In genomic region chr14:32329146-32329545, GRCh38 we compare ENCODE assay signal across 10 cellular contexts. TPM values are rescaled to one million over a fixed set of nuclear protein-coding genes. Genes with fewer than 3 reads are reported as not detected.
DNase-seq lines count a peak whose midpoint lies in the region; ATAC-seq, FAIRE-seq and TF ChIP-seq lines count a peak whose summit lies in the region.
"Had no signal": no experiment of that assay in that cellular context is flagged by ENCODE, and none has a peak within 500 bp of the region (broad histone marks: within the 10 kb centered on the region; RNA-seq: fewer than 3 reads in every experiment).

A gene with protein sequence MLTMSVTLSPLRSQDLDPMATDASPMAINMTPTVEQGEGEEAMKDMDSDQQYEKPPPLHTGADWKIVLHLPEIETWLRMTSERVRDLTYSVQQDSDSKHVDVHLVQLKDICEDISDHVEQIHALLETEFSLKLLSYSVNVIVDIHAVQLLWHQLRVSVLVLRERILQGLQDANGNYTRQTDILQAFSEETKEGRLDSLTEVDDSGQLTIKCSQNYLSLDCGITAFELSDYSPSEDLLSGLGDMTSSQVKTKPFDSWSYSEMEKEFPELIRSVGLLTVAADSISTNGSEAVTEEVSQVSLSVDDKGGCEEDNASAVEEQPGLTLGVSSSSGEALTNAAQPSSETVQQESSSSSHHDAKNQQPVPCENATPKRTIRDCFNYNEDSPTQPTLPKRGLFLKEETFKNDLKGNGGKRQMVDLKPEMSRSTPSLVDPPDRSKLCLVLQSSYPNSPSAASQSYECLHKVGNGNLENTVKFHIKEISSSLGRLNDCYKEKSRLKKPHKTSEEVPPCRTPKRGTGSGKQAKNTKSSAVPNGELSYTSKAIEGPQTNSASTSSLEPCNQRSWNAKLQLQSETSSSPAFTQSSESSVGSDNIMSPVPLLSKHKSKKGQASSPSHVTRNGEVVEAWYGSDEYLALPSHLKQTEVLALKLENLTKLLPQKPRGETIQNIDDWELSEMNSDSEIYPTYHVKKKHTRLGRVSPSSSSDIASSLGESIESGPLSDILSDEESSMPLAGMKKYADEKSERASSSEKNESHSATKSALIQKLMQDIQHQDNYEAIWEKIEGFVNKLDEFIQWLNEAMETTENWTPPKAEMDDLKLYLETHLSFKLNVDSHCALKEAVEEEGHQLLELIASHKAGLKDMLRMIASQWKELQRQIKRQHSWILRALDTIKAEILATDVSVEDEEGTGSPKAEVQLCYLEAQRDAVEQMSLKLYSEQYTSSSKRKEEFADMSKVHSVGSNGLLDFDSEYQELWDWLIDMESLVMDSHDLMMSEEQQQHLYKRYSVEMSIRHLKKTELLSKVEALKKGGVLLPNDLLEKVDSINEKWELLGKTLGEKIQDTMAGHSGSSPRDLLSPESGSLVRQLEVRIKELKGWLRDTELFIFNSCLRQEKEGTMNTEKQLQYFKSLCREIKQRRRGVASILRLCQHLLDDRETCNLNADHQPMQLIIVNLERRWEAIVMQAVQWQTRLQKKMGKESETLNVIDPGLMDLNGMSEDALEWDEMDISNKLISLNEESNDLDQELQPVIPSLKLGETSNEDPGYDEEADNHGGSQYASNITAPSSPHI (N-terminal part only) (plus strand): TSS chr14:32329298. CDS start chr14:32433494, 104,196 bp downstream.

- DNase-seq in D721Med (ENCODE audit: insufficient read length, low spot score) (no peak), NCI-H748 treated with DMSO at 0.1 percent for 48 hours (lab: John Stamatoyannopoulos, UW) (peak; percentile 35), glutamatergic neuron (peak; percentile 37)
- DNase-seq in activated naive CD4-positive, alpha-beta T cell treated with anti-CD3 and anti-CD28 coated beads, Interleukin-2, amount 50 U/mL, for 16 hours: no peak
- DNase-seq: stimulated activated naive CD8-positive, alpha-beta T cell treated with anti-CD3 and anti-CD28 coated beads, Interleukin-15, amount 100 ng/mL, for 72 hours had no signal

- H3K36me3 Mint-ChIP-seq in glutamatergic neuron (ENCODE audit: unreplicated experiment): no peaks in the 10 kb centered on the region

- H3K27me3 ChIP-seq in neuron (ENCODE audit: insufficient read depth, low read length): no peaks in the 10 kb centered on the region
- H3K27me3 ChIP-seq: BLaER1 had no signal

- H3K27ac Mint-ChIP-seq in glutamatergic neuron (ENCODE audit: unreplicated experiment): peak within 1 kb of the TSS; percentile 100
- H3K27ac Mint-ChIP-seq: stimulated activated naive CD8-positive, alpha-beta T cell treated with anti-CD3 and anti-CD28 coated beads, Interleukin-15, amount 100 ng/mL, for 72 hours had no signal

- no peak within 1 kb of the TSS for H2AFZ ChIP-seq in neuron (ENCODE audit: low read depth, low read length)

- ATAC-seq in HG03442 (IDR thresholded peaks at IDR 0.05; ENCODE audit: unreplicated experiment): no peak
- no peak for ATAC-seq in GM18907 (IDR thresholded peaks at IDR 0.05; ENCODE audit: unreplicated experiment)
- no peak for ATAC-seq in esophagus mucosa
- ATAC-seq: stimulated activated naive CD8-positive, alpha-beta T cell treated with anti-CD3 and anti-CD28 coated beads, Interleukin-15, amount 100 ng/mL, for 72 hours had no signal

- H3K4me1 ChIP-seq in neuron (ENCODE audit: insufficient read depth, low read length): peaks cover 46% of the 10 kb centered on the region
- H3K4me1 ChIP-seq: BLaER1 had no signal

- H3K36me3 ChIP-seq in neuron (ENCODE audit: insufficient read depth, low read length): no peaks in the 10 kb centered on the region
- H3K36me3 ChIP-seq: BLaER1 had no signal

- peak within 1 kb of the TSS; percentile 98 for H3K4me3 Mint-ChIP-seq in glutamatergic neuron (ENCODE audit: unreplicated experiment)
- H3K4me3 Mint-ChIP-seq: stimulated activated naive CD8-positive, alpha-beta T cell treated with anti-CD3 and anti-CD28 coated beads, Interleukin-15, amount 100 ng/mL, for 72 hours had no signal

- H3K4me1 Mint-ChIP-seq in glutamatergic neuron (ENCODE audit: low read depth, unreplicated experiment): peaks cover 19% of the 10 kb centered on the region

- peak within 1 kb of the TSS; percentile 56 for H3K4me3 ChIP-seq in neuron (ENCODE audit: low read length)
- H3K4me3 ChIP-seq: BLaER1 had no signal

- peak; percentile 16 for FAIRE-seq in D721Med (lab: Jason Lieb, UNC)

- peaks cover 1% of the 10 kb centered on the region for H3K27me3 Mint-ChIP-seq in glutamatergic neuron (ENCODE audit: unreplicated experiment)
- H3K27me3 Mint-ChIP-seq: stimulated activated naive CD8-positive, alpha-beta T cell treated with anti-CD3 and anti-CD28 coated beads, Interleukin-15, amount 100 ng/mL, for 72 hours had no signal

- no peak for TF ChIP-seq CTCF in D721Med (IDR thresholded peaks at IDR 0.05; ENCODE audit: insufficient read depth, missing control alignments)
- TF ChIP-seq CTCF in glutamatergic neuron (IDR thresholded peaks at IDR 0.05; ENCODE audit: partially characterized antibody, unreplicated experiment): no peak

- peaks cover 2% of the 10 kb centered on the region for H3K9me3 ChIP-seq in neuron (ENCODE audit: low read length)
- H3K9me3 ChIP-seq: BLaER1 had no signal

- peaks cover 19% of the 10 kb centered on the region for H3K9me3 Mint-ChIP-seq in glutamatergic neuron (ENCODE audit: unreplicated experiment)
- H3K9me3 Mint-ChIP-seq: stimulated activated naive CD8-positive, alpha-beta T cell treated with anti-CD3 and anti-CD28 coated beads, Interleukin-15, amount 100 ng/mL, for 72 hours had no signal

RNA-seq across cellular contexts. Expression of the gene that starts here (rescaled TPM):
- 600 TPM for total RNA-seq in glutamatergic neuron (ENCODE audit: unreplicated experiment)
- total RNA-seq in esophagus mucosa: 4.4 TPM

Comparison
In these comparisons a context has a peak if more than half of its experiments do, and no peak if none do; other contexts are left out.
1. RNA of the gene that starts here (total RNA-seq): 600 TPM in glutamatergic neuron (single experiment); 4.4 TPM in esophagus mucosa (single experiment); every median in the first group is over 100 times any median in the second.
2. DNase-seq: peak in NCI-H748 treated with DMSO at 0.1 percent for 48 hours (single experiment) and glutamatergic neuron (single experiment); none in D721Med (single experiment) and activated naive CD4-positive, alpha-beta T cell treated with anti-CD3 and anti-CD28 coated beads, Interleukin-2, amount 50 U/mL, for 16 hours (single experiment).